Comparison of ENCODE assay signal across 1 cellular context in the genomic region with DNA sequence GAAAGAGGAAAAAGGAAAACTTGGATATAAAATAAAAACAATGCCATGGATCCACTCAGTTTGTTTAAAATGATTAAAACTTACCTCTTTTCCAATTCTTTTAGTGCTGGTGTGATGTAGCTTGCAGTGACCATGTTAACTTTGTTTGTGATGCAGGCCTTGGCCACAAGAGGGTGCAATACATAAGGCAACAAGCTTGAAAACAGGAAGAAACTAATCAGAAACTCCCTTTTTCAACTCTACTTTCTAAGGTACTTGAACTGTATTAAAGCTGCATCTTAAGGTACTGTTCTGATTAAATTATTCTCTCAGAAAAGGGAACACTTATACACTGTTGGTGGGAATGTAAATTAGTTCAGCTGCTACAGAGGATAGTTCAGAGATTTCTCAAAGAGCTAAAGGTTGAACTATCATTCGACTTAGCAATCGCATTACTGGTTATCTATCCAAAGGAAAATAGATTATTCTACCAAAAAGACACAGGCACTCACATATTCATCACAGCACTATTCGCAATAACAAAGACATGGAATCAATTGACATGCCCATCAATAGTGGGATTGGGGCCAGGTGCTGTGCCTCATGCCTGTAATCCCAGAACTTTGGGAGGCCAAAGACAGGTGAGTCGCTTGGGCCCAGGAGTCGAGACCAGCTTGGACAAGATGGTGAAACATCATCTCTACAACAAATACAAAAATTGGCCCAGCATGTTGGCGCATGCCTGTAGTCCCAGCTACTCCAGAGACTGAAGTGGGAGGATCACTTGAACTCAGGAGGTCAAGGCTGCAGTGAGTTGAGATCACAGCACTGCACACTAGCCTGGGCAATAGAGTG.
A peak's percentile ranks its signal among the peaks of the same experiment; 100 is the strongest.
TF ChIP-seq lines count a peak whose summit lies in the region.

No MANE protein-coding gene starts in this region.

TF ChIP-seq in HepG2, 621 proteins besides CTCF, POLR2A, EP300 and RAD21 (continued from another document):
- TF ChIP-seq, protein P1, sequence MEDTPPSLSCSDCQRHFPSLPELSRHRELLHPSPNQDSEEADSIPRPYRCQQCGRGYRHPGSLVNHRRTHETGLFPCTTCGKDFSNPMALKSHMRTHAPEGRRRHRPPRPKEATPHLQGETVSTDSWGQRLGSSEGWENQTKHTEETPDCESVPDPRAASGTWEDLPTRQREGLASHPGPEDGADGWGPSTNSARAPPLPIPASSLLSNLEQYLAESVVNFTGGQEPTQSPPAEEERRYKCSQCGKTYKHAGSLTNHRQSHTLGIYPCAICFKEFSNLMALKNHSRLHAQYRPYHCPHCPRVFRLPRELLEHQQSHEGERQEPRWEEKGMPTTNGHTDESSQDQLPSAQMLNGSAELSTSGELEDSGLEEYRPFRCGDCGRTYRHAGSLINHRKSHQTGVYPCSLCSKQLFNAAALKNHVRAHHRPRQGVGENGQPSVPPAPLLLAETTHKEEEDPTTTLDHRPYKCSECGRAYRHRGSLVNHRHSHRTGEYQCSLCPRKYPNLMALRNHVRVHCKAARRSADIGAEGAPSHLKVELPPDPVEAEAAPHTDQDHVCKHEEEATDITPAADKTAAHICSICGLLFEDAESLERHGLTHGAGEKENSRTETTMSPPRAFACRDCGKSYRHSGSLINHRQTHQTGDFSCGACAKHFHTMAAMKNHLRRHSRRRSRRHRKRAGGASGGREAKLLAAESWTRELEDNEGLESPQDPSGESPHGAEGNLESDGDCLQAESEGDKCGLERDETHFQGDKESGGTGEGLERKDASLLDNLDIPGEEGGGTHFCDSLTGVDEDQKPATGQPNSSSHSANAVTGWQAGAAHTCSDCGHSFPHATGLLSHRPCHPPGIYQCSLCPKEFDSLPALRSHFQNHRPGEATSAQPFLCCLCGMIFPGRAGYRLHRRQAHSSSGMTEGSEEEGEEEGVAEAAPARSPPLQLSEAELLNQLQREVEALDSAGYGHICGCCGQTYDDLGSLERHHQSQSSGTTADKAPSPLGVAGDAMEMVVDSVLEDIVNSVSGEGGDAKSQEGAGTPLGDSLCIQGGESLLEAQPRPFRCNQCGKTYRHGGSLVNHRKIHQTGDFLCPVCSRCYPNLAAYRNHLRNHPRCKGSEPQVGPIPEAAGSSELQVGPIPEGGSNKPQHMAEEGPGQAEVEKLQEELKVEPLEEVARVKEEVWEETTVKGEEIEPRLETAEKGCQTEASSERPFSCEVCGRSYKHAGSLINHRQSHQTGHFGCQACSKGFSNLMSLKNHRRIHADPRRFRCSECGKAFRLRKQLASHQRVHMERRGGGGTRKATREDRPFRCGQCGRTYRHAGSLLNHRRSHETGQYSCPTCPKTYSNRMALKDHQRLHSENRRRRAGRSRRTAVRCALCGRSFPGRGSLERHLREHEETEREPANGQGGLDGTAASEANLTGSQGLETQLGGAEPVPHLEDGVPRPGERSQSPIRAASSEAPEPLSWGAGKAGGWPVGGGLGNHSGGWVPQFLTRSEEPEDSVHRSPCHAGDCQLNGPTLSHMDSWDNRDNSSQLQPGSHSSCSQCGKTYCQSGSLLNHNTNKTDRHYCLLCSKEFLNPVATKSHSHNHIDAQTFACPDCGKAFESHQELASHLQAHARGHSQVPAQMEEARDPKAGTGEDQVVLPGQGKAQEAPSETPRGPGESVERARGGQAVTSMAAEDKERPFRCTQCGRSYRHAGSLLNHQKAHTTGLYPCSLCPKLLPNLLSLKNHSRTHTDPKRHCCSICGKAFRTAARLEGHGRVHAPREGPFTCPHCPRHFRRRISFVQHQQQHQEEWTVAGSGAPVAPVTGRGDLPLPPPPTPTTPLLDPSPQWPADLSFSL (CRISPR knock-in tag; IDR thresholded peaks at IDR 0.05), result no peak
- TF ChIP-seq FOSL2 (CRISPR knock-in tag; IDR thresholded peaks at IDR 0.05) (no peak), ZNF3 (CRISPR knock-in tag; IDR thresholded peaks at IDR 0.05) (no peak), PLRG1 (conservative IDR thresholded peaks at IDR 0.05) (no peak), RCOR2 (CRISPR knock-in tag; IDR thresholded peaks at IDR 0.05) (no peak), GATAD2A (CRISPR knock-in tag; IDR thresholded peaks at IDR 0.05) (no peak), MIXL1 (CRISPR knock-in tag; IDR thresholded peaks at IDR 0.05) (no peak), EEA1 (CRISPR knock-in tag; IDR thresholded peaks at IDR 0.05; ENCODE audit: borderline replicate concordance) (no peak), SMC3 (IDR thresholded peaks at IDR 0.05; ENCODE audit: low read length) (peak; percentile 65), U2AF2 (IDR thresholded peaks at IDR 0.05; ENCODE audit: low read depth, low read length) (no peak), MXI1 (IDR thresholded peaks at IDR 0.05; ENCODE audit: borderline replicate concordance, low read depth, low read length) (no peak), ZNF414 (CRISPR knock-in tag; IDR thresholded peaks at IDR 0.05) (no peak), KMT2B (CRISPR knock-in tag; IDR thresholded peaks at IDR 0.05) (no peak), ZNF510 (CRISPR knock-in tag; IDR thresholded peaks at IDR 0.05; ENCODE audit: low read depth) (no peak), IKZF1 (IDR thresholded peaks at IDR 0.05) (no peak), ZNF17 (CRISPR knock-in tag; IDR thresholded peaks at IDR 0.05) (no peak), ADNP (CRISPR knock-in tag; IDR thresholded peaks at IDR 0.05) (no peak), NR2C2 (CRISPR knock-in tag; IDR thresholded peaks at IDR 0.05; ENCODE audit: borderline replicate concordance) (no peak), MAFF (IDR thresholded peaks at IDR 0.05; ENCODE audit: low read depth, low read length) (no peak), SALL2 (CRISPR knock-in tag; IDR thresholded peaks at IDR 0.05) (no peak)
- TF ChIP-seq, protein P2, sequence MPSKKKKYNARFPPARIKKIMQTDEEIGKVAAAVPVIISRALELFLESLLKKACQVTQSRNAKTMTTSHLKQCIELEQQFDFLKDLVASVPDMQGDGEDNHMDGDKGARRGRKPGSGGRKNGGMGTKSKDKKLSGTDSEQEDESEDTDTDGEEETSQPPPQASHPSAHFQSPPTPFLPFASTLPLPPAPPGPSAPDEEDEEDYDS (CRISPR knock-in tag; IDR thresholded peaks at IDR 0.05), result 0 out of 2 replicates have a peak, but pooled peaks have one; percentile 18
- TF ChIP-seq, protein P3, sequence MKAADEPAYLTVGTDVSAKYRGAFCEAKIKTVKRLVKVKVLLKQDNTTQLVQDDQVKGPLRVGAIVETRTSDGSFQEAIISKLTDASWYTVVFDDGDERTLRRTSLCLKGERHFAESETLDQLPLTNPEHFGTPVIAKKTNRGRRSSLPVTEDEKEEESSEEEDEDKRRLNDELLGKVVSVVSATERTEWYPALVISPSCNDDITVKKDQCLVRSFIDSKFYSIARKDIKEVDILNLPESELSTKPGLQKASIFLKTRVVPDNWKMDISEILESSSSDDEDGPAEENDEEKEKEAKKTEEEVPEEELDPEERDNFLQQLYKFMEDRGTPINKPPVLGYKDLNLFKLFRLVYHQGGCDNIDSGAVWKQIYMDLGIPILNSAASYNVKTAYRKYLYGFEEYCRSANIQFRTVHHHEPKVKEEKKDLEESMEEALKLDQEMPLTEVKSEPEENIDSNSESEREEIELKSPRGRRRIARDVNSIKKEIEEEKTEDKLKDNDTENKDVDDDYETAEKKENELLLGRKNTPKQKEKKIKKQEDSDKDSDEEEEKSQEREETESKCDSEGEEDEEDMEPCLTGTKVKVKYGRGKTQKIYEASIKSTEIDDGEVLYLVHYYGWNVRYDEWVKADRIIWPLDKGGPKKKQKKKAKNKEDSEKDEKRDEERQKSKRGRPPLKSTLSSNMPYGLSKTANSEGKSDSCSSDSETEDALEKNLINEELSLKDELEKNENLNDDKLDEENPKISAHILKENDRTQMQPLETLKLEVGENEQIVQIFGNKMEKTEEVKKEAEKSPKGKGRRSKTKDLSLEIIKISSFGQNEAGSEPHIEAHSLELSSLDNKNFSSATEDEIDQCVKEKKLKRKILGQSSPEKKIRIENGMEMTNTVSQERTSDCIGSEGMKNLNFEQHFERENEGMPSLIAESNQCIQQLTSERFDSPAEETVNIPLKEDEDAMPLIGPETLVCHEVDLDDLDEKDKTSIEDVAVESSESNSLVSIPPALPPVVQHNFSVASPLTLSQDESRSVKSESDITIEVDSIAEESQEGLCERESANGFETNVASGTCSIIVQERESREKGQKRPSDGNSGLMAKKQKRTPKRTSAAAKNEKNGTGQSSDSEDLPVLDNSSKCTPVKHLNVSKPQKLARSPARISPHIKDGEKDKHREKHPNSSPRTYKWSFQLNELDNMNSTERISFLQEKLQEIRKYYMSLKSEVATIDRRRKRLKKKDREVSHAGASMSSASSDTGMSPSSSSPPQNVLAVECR (CRISPR knock-in tag; IDR thresholded peaks at IDR 0.05; ENCODE audit: borderline replicate concordance), result no peak
